In the genomic region with DNA sequence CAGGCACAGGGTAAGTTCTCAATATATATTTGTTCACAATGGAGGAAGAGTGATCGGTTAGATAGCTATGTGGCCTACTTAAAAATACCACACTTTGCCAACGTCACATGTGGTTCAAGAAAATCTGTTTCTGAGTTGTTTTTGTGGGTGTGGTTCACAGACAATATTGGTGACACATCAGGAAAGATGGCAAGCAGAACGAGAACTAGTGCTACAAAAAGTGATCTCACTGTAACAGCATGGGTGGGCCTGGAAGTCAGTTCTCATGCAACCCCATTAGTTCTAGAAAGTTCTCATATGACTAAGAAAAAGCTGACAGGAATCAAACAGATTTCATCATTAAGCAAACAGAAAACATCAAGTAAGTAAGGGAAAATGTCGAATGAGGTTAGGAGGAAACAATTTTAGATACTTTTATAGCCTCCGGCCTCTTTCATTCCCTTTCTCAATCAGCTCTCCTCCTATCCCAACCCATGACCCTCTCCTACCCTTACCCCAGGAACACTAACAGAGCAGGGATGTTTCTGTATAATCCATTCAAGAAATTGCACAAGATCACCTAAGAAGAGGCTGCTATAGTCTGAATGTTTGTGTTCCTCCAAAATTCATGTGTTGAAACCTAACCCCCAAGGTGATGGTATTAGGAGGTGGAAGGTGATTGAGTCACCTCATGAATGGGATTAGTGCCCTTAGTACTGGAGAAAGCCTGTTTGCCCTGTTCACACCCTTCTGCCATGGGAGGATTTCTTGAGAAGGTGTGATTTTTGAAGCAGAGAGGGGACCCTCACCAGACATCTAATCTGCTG, we compare ENCODE assay signal across 9 cellular contexts. TPM values are rescaled to one million over a fixed set of nuclear protein-coding genes. Genes with fewer than 3 reads are reported as not detected.
A peak's percentile ranks its signal among the peaks of the same experiment; 100 is the strongest.
DNase-seq lines count a peak whose midpoint lies in the region; ATAC-seq and TF ChIP-seq lines count a peak whose summit lies in the region.
"Had no signal": no experiment of that assay in that cellular context is flagged by ENCODE, and none has a peak within 500 bp of the region (broad histone marks: within the 10 kb centered on the region; RNA-seq: fewer than 3 reads in every experiment).

No MANE protein-coding gene starts in this region.

- peak in 3 of 4 donors; percentile 55 to 70 (median 68) for ATAC-seq in psoas muscle
- no peak for ATAC-seq in GM18867 (IDR thresholded peaks at IDR 0.05; ENCODE audit: unreplicated experiment)
- ATAC-seq in HG02642 (IDR thresholded peaks at IDR 0.05; ENCODE audit: poor library complexity, unreplicated experiment): no peak

- WGBS in psoas muscle, 3 donors: 33 to 64% (median 42%) methylated on average over 5 of the region's 5 CpGs

- peak; percentile 99 for DNase-seq in ELR (ENCODE audit: low read depth)
- DNase-seq in SJSA1 (ENCODE audit: low read depth in 1 of 2, low spot score in 2 of 2): peak; percentile 92 to 97
- DNase-seq in fibroblast of gingiva (ENCODE audit: low read depth): peak; percentile 96
- peak in 1 of 2 donors; percentile 30 for DNase-seq in psoas muscle
- no peak for DNase-seq in NCI-H2196 treated with DMSO at 0.1 percent for 48 hours (lab: John Stamatoyannopoulos, UW; ENCODE audit: unreplicated experiment)
- no peak for DNase-seq in activated CD8-positive, alpha-beta memory T cell treated with anti-CD3 and anti-CD28 coated beads, Interleukin-2, amount 50 U/mL, for 48 hours
- DNase-seq: midbrain had no signal

- H3K27ac ChIP-seq in SJSA1 (peak overlapping the region; percentile 100), psoas muscle (no peak overlapping the region)

- H3K4me1 ChIP-seq in SJSA1 (replicated peaks) (peaks cover 61% of the 10 kb centered on the region), psoas muscle (no peaks in the 10 kb centered on the region)

- TF ChIP-seq CTCF in psoas muscle (IDR thresholded peaks at IDR 0.05): no peak

- H3K36me3 ChIP-seq in SJSA1: no peaks in the 10 kb centered on the region
- no peaks in the 10 kb centered on the region for H3K36me3 ChIP-seq in psoas muscle (ENCODE audit: insufficient read depth in 1 of 2, low read depth in 1 of 2)

- H3K27me3 ChIP-seq in SJSA1 (replicated peaks) (no peaks in the 10 kb centered on the region), psoas muscle (ENCODE audit: insufficient read depth in 3 of 3, low read length in 2 of 3) (no peaks in the 10 kb centered on the region)

- H3K9me3 ChIP-seq in SJSA1 (replicated peaks): no peaks in the 10 kb centered on the region
- H3K9me3 ChIP-seq in psoas muscle: no peaks in the 10 kb centered on the region

- intact Hi-C loops in psoas muscle (cut with DNase I): no loop called here

- H3K4me3 ChIP-seq in SJSA1 (no peak overlapping the region), psoas muscle (no peak overlapping the region)

RNA-seq across cellular contexts. Expression of a gene that starts 15.5 kb away (rescaled TPM):
- 44.9 and 59.5 TPM in 2 replicates for total RNA-seq in SJSA1 (2014; rRNA removed; shearing (Covaris generic))
- total RNA-seq in psoas muscle: 10 to 100 TPM in 1 of 4 donors, 1 to 10 TPM in 3; 3.9 to 13.3 (median 5.4) TPM
- polyA plus RNA-seq in psoas muscle: 1 to 10 TPM; 2.9 to 4.3 (median 3.8) TPM

RNA-seq across cellular contexts. Expression of a gene that starts 52.7 kb away (rescaled TPM):
- 25.9 and 32.0 TPM in 2 replicates for total RNA-seq in SJSA1 (2014; rRNA removed; shearing (Covaris generic))
- total RNA-seq in psoas muscle: 10 to 100 TPM in 3 of 4 donors, 1 to 10 TPM in 1; 8.8 to 13.7 (median 11.3) TPM
- 10 to 100 TPM; 16.3 to 40.8 (median 24.2) TPM for polyA plus RNA-seq in psoas muscle

Comparison
In these comparisons a context has a peak if more than half of its experiments do, and no peak if none do; other contexts are left out.
1. DNase-seq: peak in ELR (single experiment), SJSA1 (2 of 2) and fibroblast of gingiva (single experiment); none in NCI-H2196 treated with DMSO at 0.1 percent for 48 hours (single experiment) and activated CD8-positive, alpha-beta memory T cell treated with anti-CD3 and anti-CD28 coated beads, Interleukin-2, amount 50 U/mL, for 48 hours (single experiment).
2. ATAC-seq: peak in psoas muscle (3 of 4); none in GM18867 (single experiment) and HG02642 (single experiment).